Comparison of ENCODE assay signal across 7 cellular contexts in genomic region chr4:77561720-77562119, GRCh38. TPM values are rescaled to one million over a fixed set of nuclear protein-coding genes. Genes with fewer than 3 reads are reported as not detected.
"Had no signal": no experiment of that assay in that cellular context is flagged by ENCODE, and none has a peak within 500 bp of the region (broad histone marks: within the 10 kb centered on the region; RNA-seq: fewer than 3 reads in every experiment).

No MANE protein-coding gene starts in this region.

RNA-seq across cellular contexts. Expression of gene CXCL13, which starts 43.9 kb away (rescaled TPM):
- total RNA-seq: GM23248, GM23338, H1, H4, H7, H9, HFFc6 had no signal
- polyA plus RNA-seq: GM23248, GM23338, H1 had no signal
